In the genomic region with DNA sequence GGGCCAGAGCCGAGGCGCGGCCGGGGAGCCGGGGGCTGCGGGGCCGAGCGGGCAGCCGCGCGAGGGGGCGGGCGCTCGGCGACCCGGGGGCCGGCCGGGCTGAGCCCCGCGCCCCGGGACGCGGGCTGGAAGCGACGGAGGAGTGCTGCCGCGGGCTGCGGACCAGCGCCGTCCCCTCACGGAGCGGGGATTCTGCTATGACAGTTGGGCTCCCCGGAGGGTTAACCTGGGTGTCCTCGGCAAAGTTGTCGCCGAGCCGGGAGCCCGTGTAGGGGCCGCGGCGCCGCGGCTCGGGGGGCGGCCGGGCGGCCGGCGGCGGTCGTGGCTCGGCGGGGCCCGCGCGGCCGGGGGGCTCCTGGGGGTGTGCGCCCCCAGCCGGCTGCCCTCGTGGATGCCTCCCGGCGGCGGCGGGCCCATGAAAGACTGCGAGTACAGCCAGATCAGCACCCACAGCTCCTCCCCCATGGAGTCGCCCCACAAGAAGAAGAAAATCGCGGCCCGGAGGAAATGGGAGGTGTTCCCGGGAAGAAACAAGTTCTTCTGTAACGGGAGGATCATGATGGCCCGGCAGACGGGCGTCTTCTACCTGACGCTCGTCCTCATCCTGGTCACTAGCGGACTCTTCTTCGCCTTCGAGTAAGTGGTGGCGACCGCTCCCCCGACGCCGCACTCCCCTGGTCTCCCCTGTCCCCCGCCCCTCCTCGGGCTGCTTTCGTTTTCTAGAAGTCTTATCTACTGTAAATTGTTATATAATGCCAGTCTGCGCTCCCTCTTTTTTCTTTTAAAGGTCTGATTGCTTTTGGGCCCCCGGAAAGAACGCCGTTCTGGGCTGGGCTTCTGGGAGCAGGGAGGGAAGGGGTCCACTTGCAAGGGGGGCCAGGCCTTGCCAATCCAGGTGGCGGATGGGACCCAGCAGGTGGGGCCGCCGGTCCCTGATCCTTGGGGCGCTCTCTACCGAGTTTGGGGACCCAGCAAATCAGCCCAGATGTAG, we compare ENCODE assay signal across 8 cellular contexts. TPM values are rescaled to one million over a fixed set of nuclear protein-coding genes. Genes with fewer than 3 reads are reported as not detected.
DNase-seq lines count a peak whose midpoint lies in the region; ATAC-seq and TF ChIP-seq lines count a peak whose summit lies in the region.

No MANE protein-coding gene starts in this region.

- H2AFZ ChIP-seq in OCI-LY1 (ENCODE audit: low read length), result no peak overlapping the region

- H3K36me3 ChIP-seq in OCI-LY1 (ENCODE audit: insufficient read depth, low read length), result no peaks in the 10 kb centered on the region

- H3K9me2 ChIP-seq in OCI-LY1 (ENCODE audit: low read depth, low read length), result no peaks in the 10 kb centered on the region

- peaks cover 38% of the 10 kb centered on the region for H3K4me1 Mint-ChIP-seq in activated T-helper 1 cell treated with anti-CD3 and anti-CD28 coated beads, Interleukin-12 subunit alpha, Interleukin-12 subunit beta, Interleukin-2, Interleukin-4 antibody, amounts not matched to agents 30 ng/mL and 10 ng/mL and 1 ng/mL, durations not matched to agents 14 hours and 24 hours and 36 hours (ENCODE audit: low read depth)
- H3K4me1 Mint-ChIP-seq in naive thymus-derived CD8-positive, alpha-beta T cell, result peaks cover 9 to 27% (median 18%) of the 10 kb centered on the region in 4 donors
- H3K4me1 Mint-ChIP-seq in stimulated activated naive CD8-positive, alpha-beta T cell treated with anti-CD3 and anti-CD28 coated beads, Interleukin-15, Interleukin-2, amounts not matched to agents 100 ng/mL and 50 ng/mL, for 24 hours (ENCODE audit: low read depth), result peaks cover 36% of the 10 kb centered on the region

- peak overlapping the region; percentile 88 for H3K4me3 Mint-ChIP-seq in activated T-helper 1 cell treated with anti-CD3 and anti-CD28 coated beads, Interleukin-12 subunit alpha, Interleukin-12 subunit beta, Interleukin-2, Interleukin-4 antibody, amounts not matched to agents 30 ng/mL and 10 ng/mL and 1 ng/mL, durations not matched to agents 14 hours and 24 hours and 36 hours
- peak overlapping the region; percentile 74 to 93 (median 87) for H3K4me3 Mint-ChIP-seq in naive thymus-derived CD8-positive, alpha-beta T cell
- H3K4me3 Mint-ChIP-seq in stimulated activated naive CD8-positive, alpha-beta T cell treated with anti-CD3 and anti-CD28 coated beads, Interleukin-15, Interleukin-2, amounts not matched to agents 100 ng/mL and 50 ng/mL, for 24 hours, result peak overlapping the region; percentile 77

- no peaks in the 10 kb centered on the region for H3K27me3 Mint-ChIP-seq in activated T-helper 1 cell treated with anti-CD3 and anti-CD28 coated beads, Interleukin-12 subunit alpha, Interleukin-12 subunit beta, Interleukin-2, Interleukin-4 antibody, amounts not matched to agents 30 ng/mL and 10 ng/mL and 1 ng/mL, durations not matched to agents 14 hours and 24 hours and 36 hours (ENCODE audit: insufficient read depth)
- H3K27me3 Mint-ChIP-seq in naive thymus-derived CD8-positive, alpha-beta T cell, result peaks cover 0 to 20% (median 5%) of the 10 kb centered on the region in 5 donors
- H3K27me3 Mint-ChIP-seq in stimulated activated naive CD8-positive, alpha-beta T cell treated with anti-CD3 and anti-CD28 coated beads, Interleukin-15, Interleukin-2, amounts not matched to agents 100 ng/mL and 50 ng/mL, for 24 hours, result peaks cover 14% of the 10 kb centered on the region

- peak; percentile 20 for ATAC-seq in HG02981 (IDR thresholded peaks at IDR 0.05; ENCODE audit: unreplicated experiment)
- ATAC-seq in naive thymus-derived CD8-positive, alpha-beta T cell, result peak; percentile 16 to 21

- POLR2A ChIA-PET in naive thymus-derived CD8-positive, alpha-beta T cell (lab: Charles Lee), result interaction anchor here (0.6 to 1.3 kb wide), 2 partner anchors 11 to 59 kb away, joined by 3 to 4 read pairs; no protein-coding TSS in a partner anchor

- no peaks in the 10 kb centered on the region for H3K79me2 ChIP-seq in OCI-LY1 (ENCODE audit: insufficient read depth, low read length)

- peaks cover 18% of the 10 kb centered on the region for H3K4me1 ChIP-seq in OCI-LY1 (ENCODE audit: insufficient read depth, low read length, severe bottlenecking)

- H3K27me3 ChIP-seq in OCI-LY1 (ENCODE audit: insufficient read depth, low read length), result peaks cover 6% of the 10 kb centered on the region; the same call in 1 of the 2 replicates

- peak overlapping the region; percentile 85 for H3K9ac ChIP-seq in OCI-LY1 (ENCODE audit: low read length)

- no peaks in the 10 kb centered on the region for H3K9me3 Mint-ChIP-seq in activated T-helper 1 cell treated with anti-CD3 and anti-CD28 coated beads, Interleukin-12 subunit alpha, Interleukin-12 subunit beta, Interleukin-2, Interleukin-4 antibody, amounts not matched to agents 30 ng/mL and 10 ng/mL and 1 ng/mL, durations not matched to agents 14 hours and 24 hours and 36 hours
- H3K9me3 Mint-ChIP-seq in naive thymus-derived CD8-positive, alpha-beta T cell, result no peaks in the 10 kb centered on the region
- no peaks in the 10 kb centered on the region for H3K9me3 Mint-ChIP-seq in stimulated activated naive CD8-positive, alpha-beta T cell treated with anti-CD3 and anti-CD28 coated beads, Interleukin-15, Interleukin-2, amounts not matched to agents 100 ng/mL and 50 ng/mL, for 24 hours

- H3K4me3 ChIP-seq in OCI-LY1 (ENCODE audit: low read depth, low read length, poor library complexity, severe bottlenecking) (peak overlapping the region; percentile 82), fibroblast of mammary gland (ENCODE audit: control insufficient read depth, low read depth, low read length) (peak overlapping the region; percentile 66)

- peak overlapping the region; percentile 83 for H3K4me2 ChIP-seq in OCI-LY1 (ENCODE audit: low read length)

- H4K20me1 ChIP-seq in OCI-LY1 (ENCODE audit: insufficient read depth, low read length), result no peaks in the 10 kb centered on the region

- DNase-seq in SIG-M5 treated with dmso at 0.1 percent for 504 hours (lab: John Stamatoyannopoulos, UW; ENCODE audit: unreplicated experiment), result peak; percentile 39
- no peak for DNase-seq in SIG-M5 (lab: John Stamatoyannopoulos, UW)
- DNase-seq in activated T-helper 1 cell treated with anti-CD3 and anti-CD28 coated beads, Interleukin-12 subunit alpha, Interleukin-12 subunit beta, Interleukin-2, Interleukin-4 antibody, amounts not matched to agents 30 ng/mL and 10 ng/mL and 1 ng/mL, durations not matched to agents 14 hours and 24 hours and 36 hours (ENCODE audit: low spot score), result peak; percentile 50
- peak; percentile 37 for DNase-seq in fibroblast of mammary gland (ENCODE audit: low read depth)
- DNase-seq in naive thymus-derived CD8-positive, alpha-beta T cell, result peak; percentile 33 to 75 (median 50)

- H3K27ac Mint-ChIP-seq in activated T-helper 1 cell treated with anti-CD3 and anti-CD28 coated beads, Interleukin-12 subunit alpha, Interleukin-12 subunit beta, Interleukin-2, Interleukin-4 antibody, amounts not matched to agents 30 ng/mL and 10 ng/mL and 1 ng/mL, durations not matched to agents 14 hours and 24 hours and 36 hours, result peak overlapping the region; percentile 76
- H3K27ac Mint-ChIP-seq in naive thymus-derived CD8-positive, alpha-beta T cell, result peak overlapping the region; percentile 57 to 89 (median 78)
- H3K27ac Mint-ChIP-seq in stimulated activated naive CD8-positive, alpha-beta T cell treated with anti-CD3 and anti-CD28 coated beads, Interleukin-15, Interleukin-2, amounts not matched to agents 100 ng/mL and 50 ng/mL, for 24 hours, result peak overlapping the region; percentile 52

- H3K9me3 ChIP-seq in OCI-LY1 (ENCODE audit: low read length), result no peaks in the 10 kb centered on the region

- no peaks in the 10 kb centered on the region for H3F3A ChIP-seq in OCI-LY1 (ENCODE audit: insufficient read depth, low read length)

- peaks cover 26% of the 10 kb centered on the region for H3K36me3 Mint-ChIP-seq in activated T-helper 1 cell treated with anti-CD3 and anti-CD28 coated beads, Interleukin-12 subunit alpha, Interleukin-12 subunit beta, Interleukin-2, Interleukin-4 antibody, amounts not matched to agents 30 ng/mL and 10 ng/mL and 1 ng/mL, durations not matched to agents 14 hours and 24 hours and 36 hours (ENCODE audit: low read depth)
- no peaks in the 10 kb centered on the region for H3K36me3 Mint-ChIP-seq in naive thymus-derived CD8-positive, alpha-beta T cell
- peaks cover 7% of the 10 kb centered on the region for H3K36me3 Mint-ChIP-seq in stimulated activated naive CD8-positive, alpha-beta T cell treated with anti-CD3 and anti-CD28 coated beads, Interleukin-15, Interleukin-2, amounts not matched to agents 100 ng/mL and 50 ng/mL, for 24 hours (ENCODE audit: low read depth)

- no peak overlapping the region for H3K27ac ChIP-seq in OCI-LY1 (ENCODE audit: low read depth, low read length, poor library complexity, severe bottlenecking)

- TF ChIP-seq CTCF in OCI-LY1 (IDR thresholded peaks at IDR 0.05; ENCODE audit: low read length) (peak; percentile 13; the same call in 1 of the 2 replicates), fibroblast of mammary gland (conservative IDR thresholded peaks at IDR 0.05; ENCODE audit: control insufficient read depth, insufficient read depth, low read depth, low read length) (no peak)

- intact Hi-C loops in activated T-helper 1 cell treated with anti-CD3 and anti-CD28 coated beads, Interleukin-12 subunit alpha, Interleukin-12 subunit beta, Interleukin-2, Interleukin-4 antibody, amounts not matched to agents 30 ng/mL and 10 ng/mL and 1 ng/mL, durations not matched to agents 14 hours and 24 hours and 36 hours (cut with micrococcal nuclease), result loop anchor here (2.0 to 10.0 kb wide), 8 partner anchors 47 to 563 kb away; no protein-coding TSS in a partner anchor

RNA-seq across cellular contexts. Expression of a gene that starts 0.9 kb away (rescaled TPM):
- total RNA-seq in activated T-helper 1 cell treated with anti-CD3 and anti-CD28 coated beads, Interleukin-12 subunit alpha, Interleukin-12 subunit beta, Interleukin-2, Interleukin-4 antibody, amounts not matched to agents 30 ng/mL and 10 ng/mL and 1 ng/mL, durations not matched to agents 14 hours and 24 hours and 36 hours, result 14.4 and 17.9 TPM in 2 replicates
- 1 to 10 TPM; 1.7 to 1.9 TPM for total RNA-seq in naive thymus-derived CD8-positive, alpha-beta T cell
- 1 to 10 TPM in 2 of 3 donors, under 1 TPM in 1; 0.09 to 1.4 (median 1.0) TPM for polyA plus RNA-seq in naive thymus-derived CD8-positive, alpha-beta T cell

RNA-seq across cellular contexts. Expression of a gene that starts 58.6 kb away (rescaled TPM):
- 10.1 and 12.7 TPM in 2 replicates for total RNA-seq in activated T-helper 1 cell treated with anti-CD3 and anti-CD28 coated beads, Interleukin-12 subunit alpha, Interleukin-12 subunit beta, Interleukin-2, Interleukin-4 antibody, amounts not matched to agents 30 ng/mL and 10 ng/mL and 1 ng/mL, durations not matched to agents 14 hours and 24 hours and 36 hours
- total RNA-seq in naive thymus-derived CD8-positive, alpha-beta T cell, result 10 to 100 TPM; 13.0 to 14.4 TPM
- polyA plus RNA-seq in naive thymus-derived CD8-positive, alpha-beta T cell, result 10 to 100 TPM in 2 of 3 donors, 1 to 10 TPM in 1; 9.5 to 14.3 (median 10.8) TPM
